In the genomic region with DNA sequence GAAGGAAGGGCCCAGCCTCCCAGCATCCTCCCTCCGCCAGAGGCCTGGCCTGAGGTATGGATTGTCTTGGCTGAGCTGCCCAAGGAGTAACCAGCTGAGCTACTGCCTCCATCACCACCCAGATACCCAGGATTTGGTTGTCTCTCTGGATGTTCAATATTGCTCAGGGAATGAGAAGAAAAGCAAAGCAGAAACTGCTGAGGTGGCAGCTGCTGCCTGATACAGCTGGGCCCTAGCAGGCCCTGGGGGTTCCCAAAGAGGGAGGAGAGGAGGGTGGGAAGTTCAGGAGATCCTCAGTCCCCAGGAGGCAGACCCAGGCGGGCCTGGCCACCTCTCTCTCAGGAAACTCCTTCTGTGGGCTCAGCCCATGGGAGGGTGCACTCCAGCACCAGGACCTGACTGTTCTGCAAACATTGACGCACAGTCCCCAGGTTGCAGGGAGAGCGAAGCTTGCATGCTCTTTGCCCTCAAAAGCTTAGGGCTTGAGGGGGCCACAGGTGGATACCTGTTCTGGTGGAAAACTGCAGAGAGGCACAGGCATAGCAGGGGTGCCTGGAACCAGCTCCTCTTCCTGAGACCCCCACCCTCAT, we compare ENCODE assay signal across 26 cellular contexts. TPM values are rescaled to one million over a fixed set of nuclear protein-coding genes. Genes with fewer than 3 reads are reported as not detected.
A peak's percentile ranks its signal among the peaks of the same experiment; 100 is the strongest.
DNase-seq lines count a peak whose midpoint lies in the region; ATAC-seq, FAIRE-seq and TF ChIP-seq lines count a peak whose summit lies in the region.
"Had no signal": no experiment of that assay in that cellular context is flagged by ENCODE, and none has a peak within 500 bp of the region (broad histone marks: within the 10 kb centered on the region; RNA-seq: fewer than 3 reads in every experiment).

No MANE protein-coding gene starts in this region.

- no peaks in the 10 kb centered on the region for H3K36me3 ChIP-seq in HepG2 (replicated peaks in 1 of 2; ENCODE audit: control insufficient read depth in 1 of 2, insufficient read depth in 2 of 2, low read length in 2 of 2)
- H3K36me3 ChIP-seq in neural progenitor cell: no peaks in the 10 kb centered on the region
- H3K36me3 ChIP-seq: ovary had no signal

- 0% methylated on average over 2 of the region's 4 CpGs for whole genome bisulfite sequencing in HepG2 (ENCODE audit: low lambda C conversion rate)

- H3K4me1 Mint-ChIP-seq in activated CD8-positive, alpha-beta T cell treated with anti-CD3 and anti-CD28 coated beads, Interleukin-2, amount 10 ng/mL, durations not matched to agents 7 days and 5 days (ENCODE audit: low read depth): peaks cover 22% of the 10 kb centered on the region
- peaks cover 23% of the 10 kb centered on the region for H3K4me1 Mint-ChIP-seq in activated CD8-positive, alpha-beta T cell treated with anti-CD3 and anti-CD28 coated beads for 36 hours (ENCODE audit: low read depth)
- peaks cover 72% of the 10 kb centered on the region for H3K4me1 Mint-ChIP-seq in neural progenitor cell

- H3K27ac Mint-ChIP-seq in activated CD8-positive, alpha-beta T cell treated with anti-CD3 and anti-CD28 coated beads, Interleukin-2, amount 10 ng/mL, durations not matched to agents 7 days and 5 days: peak overlapping the region; percentile 24
- no peak overlapping the region for H3K27ac Mint-ChIP-seq in activated CD8-positive, alpha-beta T cell treated with anti-CD3 and anti-CD28 coated beads for 36 hours
- peak overlapping the region; percentile 92 for H3K27ac Mint-ChIP-seq in neural progenitor cell
- H3K27ac Mint-ChIP-seq: HFFc6 had no signal

- peaks cover 1 to 9% of the 10 kb centered on the region in 2 experiments; a peak in 2 of 5 replicates for H3K27me3 ChIP-seq in HepG2 (ENCODE audit: control insufficient read depth in 1 of 2, insufficient read depth in 2 of 2, low read length in 2 of 2)
- no peaks in the 10 kb centered on the region for H3K27me3 ChIP-seq in neural progenitor cell
- H3K27me3 ChIP-seq: ovary had no signal

- no peaks in the 10 kb centered on the region for H3K9me3 Mint-ChIP-seq in activated CD8-positive, alpha-beta T cell treated with anti-CD3 and anti-CD28 coated beads, Interleukin-2, amount 10 ng/mL, durations not matched to agents 7 days and 5 days (ENCODE audit: insufficient read depth)
- H3K9me3 Mint-ChIP-seq in activated CD8-positive, alpha-beta T cell treated with anti-CD3 and anti-CD28 coated beads for 36 hours: no peaks in the 10 kb centered on the region
- H3K9me3 Mint-ChIP-seq in neural progenitor cell: no peaks in the 10 kb centered on the region
- H3K9me3 Mint-ChIP-seq: activated T-cell treated with anti-CD3 and anti-CD28 coated beads, Interleukin-2, amount 50 U/mL, for 4 hours; HFFc6 had no signal

- H3K27ac ChIP-seq in HepG2 (ENCODE audit: extremely low read length, insufficient read depth, low read length): no peak overlapping the region
- no peak overlapping the region for H3K27ac ChIP-seq in neural progenitor cell
- H3K27ac ChIP-seq: ovary had no signal

- H3K4me2 ChIP-seq in HepG2 (ENCODE audit: low read depth, low read length) (peak overlapping the region; percentile 35), neural progenitor cell (no peak overlapping the region)
- H3K4me2 ChIP-seq: smooth muscle cell had no signal

- no peak for ATAC-seq in activated CD8-positive, alpha-beta T cell treated with anti-CD3 and anti-CD28 coated beads, Interleukin-2, amount 10 ng/mL, durations not matched to agents 7 days and 5 days
- ATAC-seq in activated CD8-positive, alpha-beta T cell treated with anti-CD3 and anti-CD28 coated beads for 36 hours: no peak
- ATAC-seq in HepG2 (peak; percentile 94), GM21529 (IDR thresholded peaks at IDR 0.05; ENCODE audit: unreplicated experiment) (no peak)
- ATAC-seq: activated T-cell treated with anti-CD3 and anti-CD28 coated beads, Interleukin-2, amount 50 U/mL, for 4 hours; naive thymus-derived CD8-positive, alpha-beta T cell had no signal

- H3K4me1 ChIP-seq in HepG2 (ENCODE audit: insufficient read depth, low read length) (peaks cover 54% of the 10 kb centered on the region), neural progenitor cell (peaks cover 25% of the 10 kb centered on the region)

- H4K20me1 ChIP-seq in HepG2 (ENCODE audit: insufficient read depth, low read length): no peaks in the 10 kb centered on the region
- H4K20me1 ChIP-seq in neural progenitor cell (ENCODE audit: low read depth): no peaks in the 10 kb centered on the region

- intact Hi-C loops in activated CD8-positive, alpha-beta T cell treated with anti-CD3 and anti-CD28 coated beads for 36 hours (cut with micrococcal nuclease): no loop called here
- intact Hi-C loops in HepG2 (cut with micrococcal nuclease; ENCODE audit: unreplicated experiment): no loop called here

- H3K4me3 ChIP-seq in HepG2 (replicated peaks in 1 of 3; ENCODE audit: insufficient read depth in 1 of 3, low read depth in 2 of 3, low read length in 3 of 3): peak overlapping the region in 1 of 3 experiments; percentile 12; a peak in 1 of 6 replicates
- no peak overlapping the region for H3K4me3 ChIP-seq in neural progenitor cell
- H3K4me3 ChIP-seq: ovary, smooth muscle cell had no signal

- in situ Hi-C loops in HepG2 (cut with HindIII; ENCODE audit: extremely low pct_ligation_motif_present, low pct_unique_long_range_greater_than_20kb): no loop called here

- H3F3A ChIP-seq in neural progenitor cell (ENCODE audit: low read depth): peaks cover 16% of the 10 kb centered on the region

- no peak for TF ChIP-seq POLR2A in HepG2 (IDR thresholded peaks at IDR 0.05; ENCODE audit: insufficient read depth in 1 of 2, low read depth in 2 of 2, low read length in 2 of 2)

- H3K4me3 Mint-ChIP-seq in activated CD8-positive, alpha-beta T cell treated with anti-CD3 and anti-CD28 coated beads, Interleukin-2, amount 10 ng/mL, durations not matched to agents 7 days and 5 days: no peak overlapping the region
- no peak overlapping the region for H3K4me3 Mint-ChIP-seq in activated CD8-positive, alpha-beta T cell treated with anti-CD3 and anti-CD28 coated beads for 36 hours
- no peak overlapping the region for H3K4me3 Mint-ChIP-seq in neural progenitor cell
- H3K4me3 Mint-ChIP-seq: activated T-cell treated with anti-CD3 and anti-CD28 coated beads, Interleukin-2, amount 50 U/mL, for 4 hours; HFFc6; naive thymus-derived CD8-positive, alpha-beta T cell had no signal

- CTCF ChIA-PET in activated CD8-positive, alpha-beta T cell treated with anti-CD3 and anti-CD28 coated beads, Interleukin-2, amount 10 ng/mL, durations not matched to agents 7 days and 5 days (lab: Charles Lee): interaction anchor here (1.8 kb wide), 1 partner anchor 72 kb away, joined by 4 read pairs; no protein-coding TSS in a partner anchor
- CTCF ChIA-PET in activated CD8-positive, alpha-beta T cell treated with anti-CD3 and anti-CD28 coated beads for 36 hours (lab: Charles Lee): interaction anchor here (0.8 to 1.5 kb wide), 2 partner anchors 11 to 72 kb away, joined by 3 to 4 read pairs; no protein-coding TSS in a partner anchor
- CTCF ChIA-PET in HepG2 (lab: Yijun Ruan, JAX; ENCODE audit: low intra/inter-chr PET ratio, low total read pairs): no interaction called here

- TF ChIP-seq RAD21 in HepG2 (CRISPR knock-in tag; IDR thresholded peaks at IDR 0.05): no peak

- no peaks in the 10 kb centered on the region for H3K36me3 Mint-ChIP-seq in activated CD8-positive, alpha-beta T cell treated with anti-CD3 and anti-CD28 coated beads, Interleukin-2, amount 10 ng/mL, durations not matched to agents 7 days and 5 days (ENCODE audit: low read depth)
- no peaks in the 10 kb centered on the region for H3K36me3 Mint-ChIP-seq in activated CD8-positive, alpha-beta T cell treated with anti-CD3 and anti-CD28 coated beads for 36 hours (ENCODE audit: low read depth)
- H3K36me3 Mint-ChIP-seq in neural progenitor cell: no peaks in the 10 kb centered on the region
- H3K36me3 Mint-ChIP-seq: naive thymus-derived CD8-positive, alpha-beta T cell had no signal

- H3K79me2 ChIP-seq in HepG2 (ENCODE audit: insufficient read depth, low read length) (no peaks in the 10 kb centered on the region), neural progenitor cell (ENCODE audit: low read depth) (no peaks in the 10 kb centered on the region)

- H3K9me3 ChIP-seq in HepG2 (ENCODE audit: low read length): no peaks in the 10 kb centered on the region
- H3K9me3 ChIP-seq in neural progenitor cell (ENCODE audit: low read depth): no peaks in the 10 kb centered on the region
- H3K9me3 ChIP-seq: ovary had no signal

- H3K27me3 Mint-ChIP-seq in activated CD8-positive, alpha-beta T cell treated with anti-CD3 and anti-CD28 coated beads, Interleukin-2, amount 10 ng/mL, durations not matched to agents 7 days and 5 days (ENCODE audit: low read depth): peaks cover 2% of the 10 kb centered on the region
- peaks cover 4% of the 10 kb centered on the region for H3K27me3 Mint-ChIP-seq in activated CD8-positive, alpha-beta T cell treated with anti-CD3 and anti-CD28 coated beads for 36 hours
- H3K27me3 Mint-ChIP-seq in neural progenitor cell (ENCODE audit: insufficient read depth, low read depth): peaks cover 29% of the 10 kb centered on the region

- no peak for DNase-seq in activated CD8-positive, alpha-beta T cell treated with anti-CD3 and anti-CD28 coated beads, Interleukin-2, amount 10 ng/mL, durations not matched to agents 7 days and 5 days
- DNase-seq in activated CD8-positive, alpha-beta T cell treated with anti-CD3 and anti-CD28 coated beads for 36 hours: no peak
- DNase-seq in HepG2 (ENCODE audit: low spot score) (peak; percentile 38), neural progenitor cell (ENCODE audit: low spot score) (no peak), Ammon's horn (ENCODE audit: low spot score) (no peak), SHP77 treated with DMSO at 0.1 percent for 48 hours (lab: John Stamatoyannopoulos, UW) (no peak), NCI-H510A (lab: John Stamatoyannopoulos, UW) (no peak)
- DNase-seq: 8988T; activated CD4-positive, alpha-beta T cell treated with anti-CD3 and anti-CD28 coated beads for 4 hours; activated gamma-delta T cell treated with Interleukin-2 at 50 U/mL for 16 hours; activated T-cell treated with anti-CD3 and anti-CD28 coated beads, Interleukin-2, amount 50 U/mL, for 4 hours; dermis blood vessel endothelial cell; DMS153; HFFc6; naive thymus-derived CD8-positive, alpha-beta T cell; NCI-H1048; NCI-H1694; ovary; stimulated activated CD4-positive, alpha-beta T cell treated with anti-CD3 and anti-CD28 coated beads, Interleukin-1b, Interleukin-23, amount 100 ng/mL, for 48 hours had no signal

- no TSS peak for BruUV-seq in HepG2 (replicated peaks; lab: Mats Ljungman, UMichigan)

- H2AFZ ChIP-seq in HepG2 (ENCODE audit: low read length): no peak overlapping the region
- no peak overlapping the region for H2AFZ ChIP-seq in neural progenitor cell (replicated peaks)

- H3K9ac ChIP-seq in HepG2 (ENCODE audit: insufficient read depth, low read depth, low read length): no peak overlapping the region
- no peak overlapping the region for H3K9ac ChIP-seq in neural progenitor cell

- FAIRE-seq in HepG2 (lab: Jason Lieb, UNC): peak; percentile 57
- FAIRE-seq: astrocyte, endometrium, frontal cortex, G401.6, GM18507 had no signal

- POLR2A ChIA-PET in activated CD8-positive, alpha-beta T cell treated with anti-CD3 and anti-CD28 coated beads, Interleukin-2, amount 10 ng/mL, durations not matched to agents 7 days and 5 days (lab: Charles Lee): no interaction called here
- POLR2A ChIA-PET in activated CD8-positive, alpha-beta T cell treated with anti-CD3 and anti-CD28 coated beads for 36 hours (lab: Charles Lee): no interaction called here
- POLR2A ChIA-PET in HepG2 (lab: Yijun Ruan, JAX): interaction anchor here (1.0 to 1.3 kb wide), 2 partner anchors 14 to 15 kb away, joined by 3 read pairs; no protein-coding TSS in a partner anchor

- TF ChIP-seq EP300 in HepG2 (IDR thresholded peaks at IDR 0.05; ENCODE audit: low read depth in 2 of 2, low read length in 2 of 2) (no peak), HepG2 (CRISPR knock-in tag; IDR thresholded peaks at IDR 0.05; ENCODE audit: borderline replicate concordance) (no peak)

- TF ChIP-seq CTCF in activated CD8-positive, alpha-beta T cell treated with anti-CD3 and anti-CD28 coated beads for 36 hours (IDR thresholded peaks at IDR 0.05): no peak
- TF ChIP-seq CTCF in HepG2 (CRISPR knock-in tag; IDR thresholded peaks at IDR 0.05) (peak; percentile 11; the same call in 1 of the 2 replicates), neural progenitor cell (IDR thresholded peaks at IDR 0.05) (no peak)

RNA-seq across cellular contexts. Expression of a gene that starts 29.6 kb away (rescaled TPM):
- total RNA-seq in activated CD8-positive, alpha-beta T cell treated with anti-CD3 and anti-CD28 coated beads, Interleukin-2, amount 10 ng/mL, durations not matched to agents 7 days and 5 days: 10 to 100 TPM; 34.5 to 35.6 TPM
- total RNA-seq in activated CD8-positive, alpha-beta T cell treated with anti-CD3 and anti-CD28 coated beads for 36 hours: 10 to 100 TPM; 36.2 to 37.7 TPM
- 6.2 and 8.4 TPM in 2 replicates for total RNA-seq in HepG2 (2016; rRNA removed; fragmentation: Illumina TruSeq; extraction: Trizol)
- 0.88 and 1.1 TPM in 2 replicates for total RNA-seq in HepG2 (2016; cell fraction: cytosol; rRNA removed; fragmentation: Illumina TruSeq; extraction: Trizol; ENCODE audit: low read depth)
- 6.2 and 7.9 TPM in 2 replicates for total RNA-seq in HepG2 (2016; cell fraction: insoluble cytoplasmic fraction; rRNA removed; fragmentation: Illumina TruSeq; extraction: Trizol)
- 3.5 and 4.3 TPM in 2 replicates for total RNA-seq in HepG2 (2016; cell fraction: membrane; rRNA removed; fragmentation: Illumina TruSeq; extraction: Trizol)
- 5.8 and 6.6 TPM in 2 replicates for total RNA-seq in HepG2 (2016; cell fraction: nucleus; rRNA removed; fragmentation: Illumina TruSeq; extraction: Trizol)
- 6.6 and 7.8 TPM in 2 replicates for polyA plus RNA-seq in HepG2 (2011; rRNA removed)
- polyA plus RNA-seq in HepG2 (2011; cell fraction: cytosol; rRNA removed): 6.1 and 8.5 TPM in 2 replicates
- 9.9 and 12.0 TPM in 2 replicates for polyA plus RNA-seq in HepG2 (2011; cell fraction: nucleus; rRNA removed)
- polyA plus RNA-seq in HepG2 (2012): 13.5 and 21.1 TPM in 2 replicates
- 0.57 and 0.58 TPM in 2 replicates for polyA plus RNA-seq in HepG2 (2016; cell fraction: cytosol; fragmentation: Illumina TruSeq; extraction: Trizol; ENCODE audit: low read depth)
- 8.8 and 10.6 TPM in 2 replicates for polyA plus RNA-seq in HepG2 (2016; cell fraction: insoluble cytoplasmic fraction; fragmentation: Illumina TruSeq; extraction: Trizol; ENCODE audit: low read depth)
- 2.4 and 2.6 TPM in 2 replicates for polyA plus RNA-seq in HepG2 (2016; cell fraction: membrane; fragmentation: Illumina TruSeq; extraction: Trizol; ENCODE audit: low read depth)
- polyA plus RNA-seq in HepG2 (2016; cell fraction: nucleus; fragmentation: Illumina TruSeq; extraction: Trizol; ENCODE audit: insufficient read depth, low read depth): 9.6 and 10.7 TPM in 2 replicates
- polyA minus RNA-seq in HepG2 (2011; rRNA and poly(A)+ RNA removed; ENCODE audit: low replicate concordance): 5.2 and 20.2 TPM in 2 replicates
- polyA minus RNA-seq in HepG2 (2011; cell fraction: cytosol; rRNA and poly(A)+ RNA removed): 14.8 and 18.3 TPM in 2 replicates
- polyA minus RNA-seq in HepG2 (2011; cell fraction: nucleus; rRNA and poly(A)+ RNA removed): 5.8 and 8.6 TPM in 2 replicates
- 4.8 and 14.9 TPM in 2 replicates for total RNA-seq in neural progenitor cell (ENCODE audit: low replicate concordance)
